Comparison of ENCODE assay signal across 25 cellular contexts in the genomic region with DNA sequence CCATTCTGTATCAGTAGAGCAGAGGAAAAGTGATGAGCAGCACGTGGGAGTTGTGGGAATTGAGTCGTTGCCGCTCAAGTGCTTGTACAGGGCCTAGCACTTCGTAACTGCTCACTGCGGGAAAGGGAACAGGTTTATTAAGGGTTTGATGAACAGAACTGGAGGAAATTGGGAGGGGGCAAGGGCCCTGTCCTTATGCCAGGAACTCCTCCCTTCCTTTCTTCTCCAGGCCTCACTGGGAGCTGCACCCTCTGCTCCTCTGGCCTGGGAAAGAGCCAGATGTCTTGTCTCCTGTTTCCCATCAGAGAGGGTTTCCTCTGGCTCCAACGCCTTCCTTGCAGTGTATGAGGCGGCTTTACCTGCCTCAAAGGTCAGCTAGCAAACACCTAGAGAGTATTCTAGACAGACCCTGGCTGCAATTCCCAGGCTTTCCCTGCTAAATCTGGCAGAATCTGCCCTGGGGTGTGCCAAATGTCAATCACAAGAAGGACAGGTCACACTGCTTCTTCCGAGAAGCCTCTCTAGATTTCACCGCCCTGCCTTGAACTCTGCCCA.
"Had no signal": no experiment of that assay in that cellular context is flagged by ENCODE, and none has a peak within 500 bp of the region (broad histone marks: within the 10 kb centered on the region; RNA-seq: fewer than 3 reads in every experiment).

No MANE protein-coding gene starts in this region.

- H3K4me3 Mint-ChIP-seq: effector memory CD8-positive, alpha-beta T cell; immature natural killer cell; mesothelial cell of epicardium; naive B cell; natural killer cell treated with Interleukin-12 subunit alpha and Interleukin-12 subunit beta and Interleukin-15 and Interleukin-18, amount 100 ng/mL, for 72 hours; neural crest cell; stimulated activated memory B cell treated with anti-CD40 and anti-IgM and Interleukin-4, amounts not matched to agents 10 μg/mL and 1 μg/mL and 100 μg/mL, for 72 hours; stimulated activated naive CD8-positive, alpha-beta T cell treated with anti-CD3 and anti-CD28 coated beads, Interleukin-15, Interleukin-2, amounts not matched to agents 100 ng/mL and 50 ng/mL, for 24 hours had no signal

- H3K27ac ChIP-seq: neutrophil, parathyroid adenoma, prostate gland, right atrium auricular region, transverse colon, upper lobe of right lung had no signal

- H3K36me3 ChIP-seq: neutrophil, prostate gland, right atrium auricular region, transverse colon, upper lobe of right lung had no signal

- H3K4me3 ChIP-seq: mucosa of descending colon, prostate gland, right atrium auricular region, smooth muscle cell, transverse colon, upper lobe of right lung had no signal

- H3K9me3 Mint-ChIP-seq: effector memory CD8-positive, alpha-beta T cell; immature natural killer cell; mesothelial cell of epicardium; naive B cell; natural killer cell treated with Interleukin-12 subunit alpha and Interleukin-12 subunit beta and Interleukin-15 and Interleukin-18, amount 100 ng/mL, for 72 hours; neural crest cell; stimulated activated memory B cell treated with anti-CD40 and anti-IgM and Interleukin-4, amounts not matched to agents 10 μg/mL and 1 μg/mL and 100 μg/mL, for 72 hours; stimulated activated naive CD8-positive, alpha-beta T cell treated with anti-CD3 and anti-CD28 coated beads, Interleukin-15, Interleukin-2, amounts not matched to agents 100 ng/mL and 50 ng/mL, for 24 hours had no signal

- H3K9me3 ChIP-seq: mucosa of descending colon, neutrophil, prostate gland, right atrium auricular region, transverse colon, upper lobe of right lung had no signal

- H3K27me3 ChIP-seq: right atrium auricular region, transverse colon, upper lobe of right lung had no signal

- H3K27ac Mint-ChIP-seq: effector memory CD8-positive, alpha-beta T cell; immature natural killer cell; mesothelial cell of epicardium; natural killer cell treated with Interleukin-12 subunit alpha and Interleukin-12 subunit beta and Interleukin-15 and Interleukin-18, amount 100 ng/mL, for 72 hours; stimulated activated memory B cell treated with anti-CD40 and anti-IgM and Interleukin-4, amounts not matched to agents 10 μg/mL and 1 μg/mL and 100 μg/mL, for 72 hours; stimulated activated naive CD8-positive, alpha-beta T cell treated with anti-CD3 and anti-CD28 coated beads, Interleukin-15, Interleukin-2, amounts not matched to agents 100 ng/mL and 50 ng/mL, for 24 hours had no signal

- H3K4me1 Mint-ChIP-seq: immature natural killer cell; naive B cell; neural crest cell; stimulated activated memory B cell treated with anti-CD40 and anti-IgM and Interleukin-4, amounts not matched to agents 10 μg/mL and 1 μg/mL and 100 μg/mL, for 72 hours had no signal

- H3K36me3 Mint-ChIP-seq: immature natural killer cell; mesothelial cell of epicardium; naive B cell; natural killer cell treated with Interleukin-12 subunit alpha and Interleukin-12 subunit beta and Interleukin-15 and Interleukin-18, amount 100 ng/mL, for 72 hours; stimulated activated memory B cell treated with anti-CD40 and anti-IgM and Interleukin-4, amounts not matched to agents 10 μg/mL and 1 μg/mL and 100 μg/mL, for 72 hours had no signal

- H3K4me1 ChIP-seq: parathyroid adenoma, prostate gland had no signal

- DNase-seq: central memory CD4-positive, alpha-beta T cell; dermis blood vessel endothelial cell; effector memory CD8-positive, alpha-beta T cell; hypothalamus; immature natural killer cell; mesenchymal stem cell; mucosa of descending colon; naive B cell; stimulated activated CD4-positive, alpha-beta T cell treated with anti-CD3 and anti-CD28 coated beads, Interleukin-12 subunit alpha, Interleukin-12 subunit beta, amount 100 ng/mL, for 4 hours; stimulated activated CD4-positive, alpha-beta T cell treated with anti-CD3 and anti-CD28 coated beads, Interleukin-1b, Interleukin-23, amount 100 ng/mL, for 48 hours; stimulated activated CD4-positive, alpha-beta T cell treated with anti-CD3 and anti-CD28 coated beads, Interleukin-4, amount 100 ng/mL, for 1 hour; transverse colon; upper lobe of right lung had no signal

- ATAC-seq: effector memory CD8-positive, alpha-beta T cell; left lobe of liver; mucosa of descending colon; natural killer cell treated with Interleukin-12 subunit alpha and Interleukin-12 subunit beta and Interleukin-15 and Interleukin-18, amount 100 ng/mL, for 72 hours; sciatic nerve; stimulated activated memory B cell treated with anti-CD40 and anti-IgM and Interleukin-4, amounts not matched to agents 10 μg/mL and 1 μg/mL and 100 μg/mL, for 72 hours; upper lobe of right lung had no signal
